In genomic region chr6:7502743-7503142, GRCh38 we compare ENCODE assay signal across 15 cellular contexts. TPM values are rescaled to one million over a fixed set of nuclear protein-coding genes. Genes with fewer than 3 reads are reported as not detected.
"Had no signal": no experiment of that assay in that cellular context is flagged by ENCODE, and none has a peak within 500 bp of the region (broad histone marks: within the 10 kb centered on the region; RNA-seq: fewer than 3 reads in every experiment).

No MANE protein-coding gene starts in this region.

- H3K36me3 ChIP-seq: ovary had no signal

- ATAC-seq: activated CD4-positive, CD25-positive, alpha-beta regulatory T cell treated with anti-CD3 and anti-CD28 coated beads, Interleukin-2, amount 50 U/mL, for 24 hours; left lobe of liver had no signal

- H3K27ac ChIP-seq: ovary had no signal

- H3K4me1 Mint-ChIP-seq: central memory CD8-positive, alpha-beta T cell; immature natural killer cell had no signal

- H3K9me3 ChIP-seq: ovary had no signal

- H3K4me3 Mint-ChIP-seq: central memory CD8-positive, alpha-beta T cell; immature natural killer cell; memory B cell; nephron; T-helper 2 cell treated with Interferon-gamma antibody and Interleukin-4, amounts not matched to agents 5 μg/mL and 100 μg/mL, for 36 hours had no signal

- H3K36me3 Mint-ChIP-seq: immature natural killer cell, memory B cell had no signal

- H3K27me3 ChIP-seq: ovary had no signal

- H3K9me3 Mint-ChIP-seq: central memory CD8-positive, alpha-beta T cell; immature natural killer cell; memory B cell; nephron; T-helper 2 cell treated with Interferon-gamma antibody and Interleukin-4, amounts not matched to agents 5 μg/mL and 100 μg/mL, for 36 hours had no signal

- DNase-seq: activated naive CD4-positive, alpha-beta T cell treated with anti-CD3 and anti-CD28 coated beads, Interleukin-2, amount 50 U/mL, for 16 hours; activated T-cell treated with anti-CD3 and anti-CD28 coated beads, Interleukin-2, amount 50 U/mL, for 1 hour; cortex of kidney; effector CD8-positive, alpha-beta T cell; hypothalamus; immature natural killer cell; ovary; stimulated activated CD4-positive, alpha-beta T cell treated with anti-CD3 and anti-CD28 coated beads, Interleukin-4, amount 100 ng/mL, for 4 hours had no signal

- H3K4me3 ChIP-seq: ovary, skin epidermis had no signal

- H3K27ac Mint-ChIP-seq: immature natural killer cell; memory B cell; nephron; T-helper 2 cell treated with Interferon-gamma antibody and Interleukin-4, amounts not matched to agents 5 μg/mL and 100 μg/mL, for 36 hours had no signal

RNA-seq across cellular contexts. Expression of gene DSP, which starts 38.7 kb away (rescaled TPM):
- polyA plus RNA-seq: immature natural killer cell had no signal
